Comparison of ENCODE assay signal across 26 cellular contexts in the genomic region with DNA sequence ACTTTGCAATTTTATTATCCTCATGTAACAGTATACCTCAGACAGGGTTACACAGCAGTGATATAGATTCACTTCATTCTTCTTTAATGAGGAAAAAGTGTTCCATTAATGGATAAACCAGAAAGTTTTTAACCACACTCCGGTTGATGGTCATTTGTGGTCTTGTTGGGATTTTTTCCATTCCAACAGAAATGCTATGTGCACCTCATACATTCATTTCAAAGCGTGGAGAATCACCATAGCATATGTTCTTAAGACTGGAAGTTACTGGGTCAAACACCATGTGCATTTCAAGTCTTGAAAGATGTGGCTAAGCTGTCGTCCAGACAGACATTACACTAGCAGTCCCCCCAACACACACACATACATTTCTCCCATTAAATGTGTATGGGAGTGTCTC.
DNase-seq lines count a peak whose midpoint lies in the region; FAIRE-seq and TF ChIP-seq lines count a peak whose summit lies in the region.
"Had no signal": no experiment of that assay in that cellular context is flagged by ENCODE, and none has a peak within 500 bp of the region (broad histone marks: within the 10 kb centered on the region; RNA-seq: fewer than 3 reads in every experiment).

No MANE protein-coding gene starts in this region.

- H3K27ac ChIP-seq in astrocyte (ENCODE audit: low read depth, low read length) (no peak overlapping the region), smooth muscle cell (ENCODE audit: low read depth) (peak overlapping the region; percentile 9)
- H3K27ac ChIP-seq: BLaER1 treated with 17β-estradiol and CSF1 and Interleukin-3, amounts not matched to agents 10 nM and 100 nM; PC-9; RWPE1 had no signal

- no peaks in the 10 kb centered on the region for H3K36me3 Mint-ChIP-seq in astrocyte (ENCODE audit: low read depth, unreplicated experiment)
- H3K36me3 Mint-ChIP-seq: CD4-positive, alpha-beta memory T cell; IgD-negative memory B cell had no signal

- H3K9me3 ChIP-seq in astrocyte (ENCODE audit: insufficient read depth, low read depth, low read length), result no peaks in the 10 kb centered on the region
- H3K9me3 ChIP-seq in smooth muscle cell (replicated peaks; ENCODE audit: low read depth), result no peaks in the 10 kb centered on the region
- H3K9me3 ChIP-seq: BLaER1 treated with 17β-estradiol and CSF1 and Interleukin-3, amounts not matched to agents 10 nM and 100 nM; Caco-2; SK-N-SH had no signal

- peaks cover 9% of the 10 kb centered on the region for H3K4me1 ChIP-seq in astrocyte (ENCODE audit: insufficient read depth, low read length)
- H3K4me1 ChIP-seq in smooth muscle cell (ENCODE audit: low read depth), result no peaks in the 10 kb centered on the region
- H3K4me1 ChIP-seq: BLaER1 treated with 17β-estradiol and CSF1 and Interleukin-3, amounts not matched to agents 10 nM and 100 nM had no signal

- H3K4me3 ChIP-seq in astrocyte (ENCODE audit: insufficient read depth, low read depth, low read length) (no peak overlapping the region), smooth muscle cell (no peak overlapping the region)
- H3K4me3 ChIP-seq: BLaER1 treated with 17β-estradiol and CSF1 and Interleukin-3, amounts not matched to agents 10 nM and 100 nM; PC-9 had no signal

- 30% methylated on average over 3 of the region's 3 CpGs for WGBS in smooth muscle cell (ENCODE audit: low lambda C conversion rate)

- H3K9me3 Mint-ChIP-seq in astrocyte (ENCODE audit: unreplicated experiment), result peaks cover 2% of the 10 kb centered on the region

- H3K4me1 Mint-ChIP-seq in astrocyte (ENCODE audit: low read depth, unreplicated experiment), result peaks cover 24% of the 10 kb centered on the region
- H3K4me1 Mint-ChIP-seq: CD4-positive, alpha-beta memory T cell; IgD-negative memory B cell had no signal

- TF ChIP-seq CTCF in astrocyte (IDR thresholded peaks at IDR 0.05; ENCODE audit: insufficient read depth, low read depth, low read length) (no peak), smooth muscle cell (IDR thresholded peaks at IDR 0.05; ENCODE audit: borderline replicate concordance, insufficient read depth, poor library complexity, severe bottlenecking) (no peak)

- DNase-seq in EL (peak; percentile 13), astrocyte (ENCODE audit: low read depth) (peak; percentile 93), glomerular visceral epithelial cell (ENCODE audit: extremely low spot score) (peak; percentile 7), smooth muscle cell (lab: John Stamatoyannopoulos, UW; ENCODE audit: unreplicated experiment) (no peak), A172 (ENCODE audit: low spot score) (no peak), 8988T (no peak), KG1 (lab: John Stamatoyannopoulos, UW) (no peak)
- DNase-seq: Caco-2; CD4-positive, alpha-beta memory T cell; DMS 273 treated with DMSO at 0.1 percent for 48 hours; DMS79 treated with DMSO at 0.1 percent for 48 hours; Karpas-422; MV-4-11; NCI-H1105 treated with DMSO at 0.1 percent for 48 hours; NCI-H2029 treated with DMSO at 0.1 percent for 48 hours; NCI-H226; NCI-H510A treated with DMSO at 0.1 percent for 48 hours; NCI-H748 treated with DMSO at 0.1 percent for 48 hours; PC-9; SHP77 treated with DMSO at 0.1 percent for 48 hours; SK-N-SH had no signal

- FAIRE-seq in astrocyte (lab: Jason Lieb, UNC), result no peak
- FAIRE-seq: GM12892, H1 had no signal

- peak overlapping the region; percentile 84 for H3K27ac Mint-ChIP-seq in astrocyte (ENCODE audit: unreplicated experiment)
- H3K27ac Mint-ChIP-seq: CD4-positive, alpha-beta memory T cell; IgD-negative memory B cell had no signal

- peaks cover 3% of the 10 kb centered on the region for H3K27me3 Mint-ChIP-seq in astrocyte (ENCODE audit: low read depth, unreplicated experiment)

- H4K20me1 ChIP-seq in astrocyte (ENCODE audit: insufficient read depth, low read length) (no peaks in the 10 kb centered on the region), smooth muscle cell (ENCODE audit: low read depth) (no peaks in the 10 kb centered on the region)
- H4K20me1 ChIP-seq: BLaER1 treated with 17β-estradiol and CSF1 and Interleukin-3, amounts not matched to agents 10 nM and 100 nM had no signal

- H3K4me3 Mint-ChIP-seq in astrocyte (ENCODE audit: unreplicated experiment), result no peak overlapping the region
- H3K4me3 Mint-ChIP-seq: CD4-positive, alpha-beta memory T cell; IgD-negative memory B cell had no signal

- H3K9ac ChIP-seq in astrocyte (ENCODE audit: low read length), result no peak overlapping the region
- no peak overlapping the region for H3K9ac ChIP-seq in smooth muscle cell (ENCODE audit: low read depth)
- H3K9ac ChIP-seq: BLaER1 treated with 17β-estradiol and CSF1 and Interleukin-3, amounts not matched to agents 10 nM and 100 nM; SK-N-SH had no signal

- H3K27me3 ChIP-seq in astrocyte (ENCODE audit: insufficient read depth, low read length) (no peaks in the 10 kb centered on the region), smooth muscle cell (ENCODE audit: low read depth) (no peaks in the 10 kb centered on the region)
- H3K27me3 ChIP-seq: BLaER1 treated with 17β-estradiol and CSF1 and Interleukin-3, amounts not matched to agents 10 nM and 100 nM had no signal

- H2AFZ ChIP-seq in astrocyte (ENCODE audit: low read depth, low read length) (no peak overlapping the region), smooth muscle cell (ENCODE audit: low read depth) (no peak overlapping the region)
- H2AFZ ChIP-seq: PC-9 had no signal

- H3K4me2 ChIP-seq in astrocyte (ENCODE audit: low read length), result no peak overlapping the region
- H3K4me2 ChIP-seq in smooth muscle cell, result peak overlapping the region; percentile 44
- H3K4me2 ChIP-seq: BLaER1 treated with 17β-estradiol and CSF1 and Interleukin-3, amounts not matched to agents 10 nM and 100 nM; PC-9; SK-N-SH had no signal

- no peaks in the 10 kb centered on the region for H3F3A ChIP-seq in smooth muscle cell (ENCODE audit: low read depth)

- H3K36me3 ChIP-seq in astrocyte (ENCODE audit: insufficient read depth, low read length) (no peaks in the 10 kb centered on the region), smooth muscle cell (ENCODE audit: low read depth) (no peaks in the 10 kb centered on the region)
- H3K36me3 ChIP-seq: BLaER1 treated with 17β-estradiol and CSF1 and Interleukin-3, amounts not matched to agents 10 nM and 100 nM had no signal

- H3K79me2 ChIP-seq in astrocyte (ENCODE audit: insufficient read depth, low read length), result no peaks in the 10 kb centered on the region
- no peaks in the 10 kb centered on the region for H3K79me2 ChIP-seq in smooth muscle cell (ENCODE audit: low read depth)

Comparison
In these comparisons a context has a peak if more than half of its experiments do, and no peak if none do; other contexts are left out.
1. DNase-seq: peak in EL (single experiment), astrocyte (single experiment) and glomerular visceral epithelial cell (single experiment); none in smooth muscle cell (single experiment), A172 (single experiment), 8988T (single experiment) and KG1 (single experiment).